8 cellular contexts compared by ENCODE assay signal in the genomic region with DNA sequence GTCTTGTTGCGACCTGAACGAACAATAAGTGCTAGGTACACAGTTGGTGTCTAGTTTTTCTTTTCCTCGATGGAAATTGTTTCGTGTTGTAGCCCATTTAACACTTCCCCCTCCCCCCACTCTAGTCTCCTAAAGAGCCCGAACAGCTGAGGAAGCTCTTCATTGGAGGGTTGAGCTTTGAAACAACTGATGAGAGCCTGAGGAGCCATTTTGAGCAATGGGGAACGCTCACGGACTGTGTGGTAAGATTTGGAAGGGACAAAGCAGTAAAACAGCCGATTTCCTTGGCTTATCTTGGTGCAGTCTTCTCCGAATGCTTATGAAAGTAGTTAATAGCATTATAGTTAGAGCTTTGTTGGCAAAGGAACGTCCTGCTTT. TPM values are rescaled to one million over a fixed set of nuclear protein-coding genes. Genes with fewer than 3 reads are reported as not detected.
DNase-seq lines count a peak whose midpoint lies in the region; TF ChIP-seq lines count a peak whose summit lies in the region.
"Not testable (repeated sequence)": the region's sequence is repeated elsewhere in the genome, so short reads cannot be mapped to it uniquely, and the experiment has no call there.

No MANE protein-coding gene starts in this region.

- H3K27me3 ChIP-seq in Karpas-422 (ENCODE audit: low read length); WERI-Rb-1 (ENCODE audit: insufficient read depth, low read depth, severe bottlenecking); duodenal mucosa (ENCODE audit: control insufficient read depth in 1 of 2, insufficient read depth in 2 of 2, low read length in 2 of 2); left ventricle myocardium inferior (ENCODE audit: low read depth); vagina: not testable (repeated sequence)

- not testable (repeated sequence) for H3K9me3 ChIP-seq in Karpas-422 (ENCODE audit: low read length); WERI-Rb-1 (ENCODE audit: severe bottlenecking); duodenal mucosa (ENCODE audit: control insufficient read depth in 1 of 2, low read length in 2 of 2); left ventricle myocardium inferior (replicated peaks); mesodermal cell (ENCODE audit: control insufficient read depth, low read length); vagina

- not testable (repeated sequence) for H3K9me2 ChIP-seq in Karpas-422 (replicated peaks; ENCODE audit: insufficient read depth, low read length)

- peak overlapping the region; percentile 88 for H3K4me2 ChIP-seq in Karpas-422 (ENCODE audit: low read depth, low read length, poor library complexity, severe bottlenecking)

- peaks cover 68% of the 10 kb centered on the region for H3K36me3 ChIP-seq in Karpas-422 (ENCODE audit: insufficient read depth, low read length)
- peaks cover 81% of the 10 kb centered on the region for H3K36me3 ChIP-seq in WERI-Rb-1
- H3K36me3 ChIP-seq in duodenal mucosa (ENCODE audit: control insufficient read depth in 1 of 2, insufficient read depth in 2 of 2, low read length in 2 of 2) = peaks cover 34 to 41% of the 10 kb centered on the region in 2 donors
- peaks cover 45% of the 10 kb centered on the region for H3K36me3 ChIP-seq in left ventricle myocardium inferior
- peaks cover 56% of the 10 kb centered on the region for H3K36me3 ChIP-seq in mesodermal cell (ENCODE audit: control insufficient read depth, insufficient read depth, low read length)
- H3K36me3 ChIP-seq in vagina = peaks cover 4 to 42% of the 10 kb centered on the region in 2 donors

- H3K9ac ChIP-seq in Karpas-422 (ENCODE audit: low read length) (peak overlapping the region; percentile 98), duodenal mucosa (ENCODE audit: low read depth in 1 of 2, low read length in 2 of 2) (peak overlapping the region; percentile 93 to 98)

- DNase-seq in ELR (ENCODE audit: low read depth) = peak; percentile 53
- not testable (repeated sequence) for DNase-seq in Karpas-422; WERI-Rb-1; left ventricle myocardium inferior; skeletal muscle cell (ENCODE audit: low read depth); vagina (ENCODE audit: extremely low spot score in 2 of 2)

- not testable (repeated sequence) for TF ChIP-seq POLR2A in vagina (IDR thresholded peaks at IDR 0.05)

- peaks cover 41% of the 10 kb centered on the region for H4K20me1 ChIP-seq in Karpas-422 (ENCODE audit: insufficient read depth, low read depth, low read length)

- H3K79me2 ChIP-seq in Karpas-422 (ENCODE audit: low read length) = peaks cover 62% of the 10 kb centered on the region

- not testable (repeated sequence) for TF ChIP-seq CTCF in WERI-Rb-1 (IDR thresholded peaks at IDR 0.05; ENCODE audit: low read depth, low read length); left ventricle myocardium inferior (IDR thresholded peaks at IDR 0.05; ENCODE audit: borderline replicate concordance); vagina (IDR thresholded peaks at IDR 0.05)

- H3K27ac ChIP-seq in Karpas-422 (ENCODE audit: low read length) (peak overlapping the region; percentile 92), WERI-Rb-1 (peak overlapping the region; percentile 98), duodenal mucosa (ENCODE audit: low read depth, low read length) (peak overlapping the region; percentile 87), left ventricle myocardium inferior (replicated peaks) (peak overlapping the region; percentile 93), mesodermal cell (ENCODE audit: low read depth, low read length, severe bottlenecking) (peak overlapping the region; percentile 96), vagina (peak overlapping the region; percentile 84)

- H3K4me3 ChIP-seq in Karpas-422 (ENCODE audit: low read length) (peak overlapping the region; percentile 96), WERI-Rb-1 (ENCODE audit: low read depth, low read length) (peak overlapping the region; percentile 89), duodenal mucosa (ENCODE audit: low read depth in 1 of 2, low read length in 2 of 2) (peak overlapping the region; percentile 88 to 100), left ventricle myocardium inferior (peak overlapping the region; percentile 81), mesodermal cell (ENCODE audit: extremely low read depth, insufficient read depth, low read length, poor library complexity, severe bottlenecking) (peak overlapping the region; percentile 74), skeletal muscle cell (ENCODE audit: low read depth, low read length) (peak overlapping the region; percentile 58), vagina (peak overlapping the region; percentile 62 to 84)

- not testable (repeated sequence) for H2AFZ ChIP-seq in Karpas-422 (ENCODE audit: low read length)

- 0 to 6% methylated on average over 4 to 5 of the region's 10 CpGs for WGBS in mesodermal cell (ENCODE audit: insufficient coverage in 2 of 2), 2 experiments

- intact Hi-C loops in left ventricle myocardium inferior (cut with micrococcal nuclease) = not testable (repeated sequence)
- intact Hi-C loops in vagina (cut with DNase I) = loop anchor here (5.0 kb wide), 1 partner anchor 76 kb away; no protein-coding TSS in a partner anchor

- peaks cover 44% of the 10 kb centered on the region for H3K4me1 ChIP-seq in Karpas-422 (ENCODE audit: low read length)
- peaks cover 49 to 71% of the 10 kb centered on the region in 2 donors for H3K4me1 ChIP-seq in duodenal mucosa (ENCODE audit: control insufficient read depth in 1 of 2, insufficient read depth in 2 of 2, low read length in 2 of 2)
- peaks cover 80% of the 10 kb centered on the region for H3K4me1 ChIP-seq in left ventricle myocardium inferior
- peaks cover 17% of the 10 kb centered on the region for H3K4me1 ChIP-seq in mesodermal cell (ENCODE audit: control insufficient read depth, insufficient read depth, low read length, poor library complexity, severe bottlenecking)
- peaks cover 71% of the 10 kb centered on the region for H3K4me1 ChIP-seq in vagina

RNA-seq across cellular contexts. Expression of a gene that starts 0.7 kb away (rescaled TPM):
- total RNA-seq in Karpas-422 (2014; rRNA removed; shearing (Covaris generic); ENCODE audit: low replicate concordance) = 249 and 260 TPM in 2 replicates
- 423 TPM for total RNA-seq in left ventricle myocardium inferior
- 1,805 TPM for polyA plus RNA-seq in mesodermal cell (2013, experiment 1 of 2)
- polyA plus RNA-seq in mesodermal cell (2013, experiment 2 of 2) = 1,831 TPM
- total RNA-seq in vagina = 521 TPM

RNA-seq across cellular contexts. Expression of a gene that starts 1.3 kb away (rescaled TPM):
- 25.2 and 41.0 TPM in 2 replicates for total RNA-seq in Karpas-422 (2014; rRNA removed; shearing (Covaris generic); ENCODE audit: low replicate concordance)
- 44.1 TPM for total RNA-seq in left ventricle myocardium inferior
- 70.9 TPM for polyA plus RNA-seq in mesodermal cell (2013, experiment 1 of 2)
- polyA plus RNA-seq in mesodermal cell (2013, experiment 2 of 2) = 64.6 TPM
- total RNA-seq in vagina = 21.6 TPM

RNA-seq across cellular contexts. Expression of a gene that starts 19.6 kb away (rescaled TPM):
- total RNA-seq in Karpas-422 (2014; rRNA removed; shearing (Covaris generic); ENCODE audit: low replicate concordance) = not detected in 2 replicates
- total RNA-seq in left ventricle myocardium inferior (0.71 TPM), vagina (not detected)
- polyA plus RNA-seq in mesodermal cell (2013, experiment 1 of 2) = 1.5 TPM
- 1.7 TPM for polyA plus RNA-seq in mesodermal cell (2013, experiment 2 of 2)

RNA-seq across cellular contexts. Expression of a gene that starts 43.7 kb away (rescaled TPM):
- 103 and 164 TPM in 2 replicates for total RNA-seq in Karpas-422 (2014; rRNA removed; shearing (Covaris generic); ENCODE audit: low replicate concordance)
- total RNA-seq in left ventricle myocardium inferior = 110 TPM
- polyA plus RNA-seq in mesodermal cell (2013, experiment 1 of 2) = 140 TPM
- polyA plus RNA-seq in mesodermal cell (2013, experiment 2 of 2) = 140 TPM
- 47.6 TPM for total RNA-seq in vagina
